In the genomic region with DNA sequence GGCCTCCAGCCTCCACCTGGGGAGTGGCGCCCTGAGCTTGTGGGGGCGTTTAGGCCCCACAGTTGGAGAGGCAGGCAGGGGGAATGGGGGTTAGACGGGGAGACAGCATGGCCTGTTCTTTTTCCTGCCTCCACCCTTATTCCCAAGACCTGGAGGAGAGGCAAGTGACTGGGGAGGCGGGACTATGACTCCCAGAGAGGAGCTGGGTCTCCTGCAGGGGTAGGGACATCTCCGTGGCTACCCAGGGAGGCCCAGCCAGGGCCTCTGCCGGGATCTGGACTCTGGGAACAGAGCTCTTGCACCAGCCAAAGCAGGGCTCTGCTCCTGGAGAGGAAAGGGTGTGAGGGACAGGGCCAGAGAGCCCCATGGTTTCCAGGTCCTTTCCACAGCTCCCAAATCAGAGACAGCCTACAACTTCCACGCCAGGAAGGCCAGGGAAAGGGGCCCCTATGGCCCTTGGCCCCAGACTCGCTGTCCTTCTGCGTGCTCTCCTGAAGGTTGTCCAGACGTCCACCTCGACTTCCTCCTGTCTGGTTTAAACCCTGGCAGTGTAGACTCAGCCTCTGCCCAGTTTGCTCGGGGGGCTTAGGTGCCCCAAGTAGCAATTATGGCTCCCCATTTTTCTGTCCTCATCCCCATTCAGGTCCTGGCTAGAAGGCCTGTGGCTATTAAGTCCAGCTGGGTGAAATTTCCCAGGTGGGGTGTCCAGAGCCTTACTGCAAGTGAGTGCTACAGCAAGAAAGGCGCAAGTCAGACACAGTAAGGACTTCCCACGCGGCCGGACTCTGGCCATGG, we compare ENCODE assay signal across 16 cellular contexts. TPM values are rescaled to one million over a fixed set of nuclear protein-coding genes. Genes with fewer than 3 reads are reported as not detected.
A peak's percentile ranks its signal among the peaks of the same experiment; 100 is the strongest.
DNase-seq lines count a peak whose midpoint lies in the region; ATAC-seq and TF ChIP-seq lines count a peak whose summit lies in the region.
"Had no signal": no experiment of that assay in that cellular context is flagged by ENCODE, and none has a peak within 500 bp of the region (broad histone marks: within the 10 kb centered on the region; RNA-seq: fewer than 3 reads in every experiment).

No MANE protein-coding gene starts in this region.

- TF ChIP-seq POLR2A in body of pancreas (IDR thresholded peaks at IDR 0.05) (no peak), spleen (IDR thresholded peaks at IDR 0.05) (no peak)

- WGBS in body of pancreas, 2 donors: 78% methylated on average over 15 to 16 of the region's 16 CpGs
- WGBS in spleen, 5 donors: 71 to 80% (median 73%) methylated on average over 14 to 16 of the region's 16 CpGs

- H3K36me3 ChIP-seq in H7 (replicated peaks; ENCODE audit: control insufficient read depth, insufficient read depth, low read length) (no peaks in the 10 kb centered on the region), body of pancreas (replicated peaks in 1 of 2; ENCODE audit: insufficient read depth in 1 of 2, low read depth in 2 of 2) (no peaks in the 10 kb centered on the region), spleen (no peaks in the 10 kb centered on the region)
- H3K36me3 ChIP-seq: BLaER1 treated with 17β-estradiol and CSF1 and Interleukin-3, amounts not matched to agents 10 nM and 100 nM had no signal

- no peak overlapping the region for H3K4me3 ChIP-seq in H7 (ENCODE audit: insufficient read depth, low read depth, low read length)
- no peak overlapping the region for H3K4me3 ChIP-seq in body of pancreas
- H3K4me3 ChIP-seq in spleen: no peak overlapping the region
- H3K4me3 ChIP-seq: BLaER1 treated with 17β-estradiol and CSF1 and Interleukin-3, amounts not matched to agents 10 nM and 100 nM; K562 had no signal

- TF ChIP-seq CTCF in body of pancreas (IDR thresholded peaks at IDR 0.05) (no peak), spleen (IDR thresholded peaks at IDR 0.05 in 8 of 11, conservative IDR thresholded peaks at IDR 0.05 in 3 of 11) (no peak)

- no peak for ATAC-seq in body of pancreas
- ATAC-seq in GM19463 (IDR thresholded peaks at IDR 0.05; ENCODE audit: unreplicated experiment): no peak
- ATAC-seq: K562, PC-3 had no signal

- intact Hi-C loops in body of pancreas (cut with DNase I): no loop called here
- intact Hi-C loops in spleen (cut with DNase I; ENCODE audit: low total_unique reads): no loop called here

- peak; percentile 50 for DNase-seq in H7
- DNase-seq in body of pancreas: no peak
- DNase-seq in mesenteric fat pad (ENCODE audit: low spot score): peak; percentile 74
- peak; percentile 37 for DNase-seq in spleen
- no peak for DNase-seq in NCI-H2227 (lab: John Stamatoyannopoulos, UW; ENCODE audit: unreplicated experiment)
- DNase-seq in stimulated activated CD4-positive, alpha-beta T cell treated with anti-CD3 and anti-CD28 coated beads, Interleukin-12 subunit alpha, Interleukin-12 subunit beta, amount 100 ng/mL, for 4 hours: no peak
- DNase-seq: DMS79 treated with DMSO at 0.1 percent for 48 hours, HFFc6, NCI-H1417, NCI-H187, NCI-H226, PC-3 had no signal

- H3K4me1 ChIP-seq in body of pancreas (peaks cover 15% of the 10 kb centered on the region), spleen (no peaks in the 10 kb centered on the region)
- H3K4me1 ChIP-seq: BLaER1 treated with 17β-estradiol and CSF1 and Interleukin-3, amounts not matched to agents 10 nM and 100 nM had no signal

- no peaks in the 10 kb centered on the region for H3K9me3 ChIP-seq in body of pancreas
- H3K9me3 ChIP-seq in spleen: no peaks in the 10 kb centered on the region
- H3K9me3 ChIP-seq: BLaER1 treated with 17β-estradiol and CSF1 and Interleukin-3, amounts not matched to agents 10 nM and 100 nM had no signal

- H3K27me3 ChIP-seq in H7 (ENCODE audit: control insufficient read depth, insufficient read depth, low read length) (no peaks in the 10 kb centered on the region), body of pancreas (no peaks in the 10 kb centered on the region), spleen (replicated peaks in 1 of 7) (peaks cover 0 to 66% (median 22%) of the 10 kb centered on the region in 7 donors)

- H3K27ac ChIP-seq in body of pancreas (peak overlapping the region; percentile 6 to 65 (median 32)), spleen (no peak overlapping the region)
- H3K27ac ChIP-seq: BLaER1 treated with 17β-estradiol and CSF1 and Interleukin-3, amounts not matched to agents 10 nM and 100 nM; RWPE1 had no signal

RNA-seq across cellular contexts. Expression of a gene that starts 22.9 kb away (rescaled TPM):
- total RNA-seq in H7 (2014; rRNA removed; shearing (Covaris generic)): 0.24 and 1.5 TPM in 2 replicates
- not detected for total RNA-seq in body of pancreas
- total RNA-seq in mesenteric fat pad: not detected
- not detected for total RNA-seq in spleen
- not detected for polyA plus RNA-seq in spleen
- total RNA-seq: HFFc6, K562, PC-3 had no signal
- polyA plus RNA-seq: K562 had no signal

RNA-seq across cellular contexts. Expression of a gene that starts 58.0 kb away (rescaled TPM):
- 27.2 and 33.2 TPM in 2 replicates for total RNA-seq in H7 (2014; rRNA removed; shearing (Covaris generic))
- total RNA-seq in body of pancreas: 10 to 100 TPM; 33.9 to 39.4 TPM
- 29.4 TPM for total RNA-seq in mesenteric fat pad
- 10 to 100 TPM; 32.4 to 75.3 (median 50.0) TPM for total RNA-seq in spleen
- 10 to 100 TPM in 2 of 3 donors, 1 to 10 TPM in 1; 7.5 to 14.6 (median 13.2) TPM for polyA plus RNA-seq in spleen

Comparison
In these comparisons a context has a peak if more than half of its experiments do, and no peak if none do; other contexts are left out.
1. DNase-seq: peak in H7 (single experiment), mesenteric fat pad (single experiment) and spleen (single experiment); none in body of pancreas (0 of 4), NCI-H2227 (single experiment) and stimulated activated CD4-positive, alpha-beta T cell treated with anti-CD3 and anti-CD28 coated beads, Interleukin-12 subunit alpha, Interleukin-12 subunit beta, amount 100 ng/mL, for 4 hours (single experiment).
2. H3K27ac ChIP-seq: peak in body of pancreas (4 of 4); none in spleen (0 of 8).